1 cellular context compared by ENCODE assay signal in genomic region chr17:42190491-42191180, GRCh38.
TF ChIP-seq lines count a peak whose summit lies in the region.

No MANE protein-coding gene starts in this region.

TF ChIP-seq in K562, 482 proteins besides CTCF, POLR2A, EP300 and RAD21:
- TF ChIP-seq SLC30A9 (CRISPR knock-in tag; IDR thresholded peaks at IDR 0.05) (no peak), POLR2G (IDR thresholded peaks at IDR 0.05; ENCODE audit: low read depth, low read length) (0 out of 2 replicates have a peak, but pooled peaks have one; percentile 17), ZNF609 (CRISPR knock-in tag; IDR thresholded peaks at IDR 0.05; ENCODE audit: borderline replicate concordance) (no peak), DMBX1 (CRISPR knock-in tag; IDR thresholded peaks at IDR 0.05; ENCODE audit: borderline replicate concordance) (no peak), KAT7 (CRISPR knock-in tag; IDR thresholded peaks at IDR 0.05; ENCODE audit: borderline replicate concordance) (no peak)
